22 cellular contexts compared by ENCODE assay signal in the genomic region with DNA sequence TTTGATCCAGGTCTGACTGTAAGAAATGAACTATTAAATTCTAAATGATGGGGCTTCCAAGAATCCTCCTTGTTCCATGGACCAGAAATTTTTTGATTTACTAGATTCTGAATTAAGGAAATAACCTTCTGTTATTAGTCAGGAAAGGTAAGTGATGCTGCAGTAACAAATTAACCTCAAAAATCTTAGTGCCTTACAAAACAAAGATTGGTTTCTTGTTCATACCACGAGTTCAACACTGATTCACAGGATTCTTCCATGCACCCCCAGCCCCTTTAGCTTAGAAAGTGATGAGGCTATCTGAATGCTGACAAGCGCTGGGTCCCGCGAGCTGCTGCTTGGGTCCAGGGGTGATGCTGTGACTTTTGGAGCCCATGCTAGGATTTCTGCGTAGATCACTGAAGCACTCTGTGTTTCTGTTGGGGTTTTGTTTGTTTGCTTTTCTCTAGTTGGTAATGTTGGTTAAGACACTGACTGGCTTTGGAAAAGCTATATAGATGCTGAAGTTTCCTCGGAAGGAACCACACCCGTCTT. TPM values are rescaled to one million over a fixed set of nuclear protein-coding genes. Genes with fewer than 3 reads are reported as not detected.
DNase-seq lines count a peak whose midpoint lies in the region; ATAC-seq and TF ChIP-seq lines count a peak whose summit lies in the region.
"Had no signal": no experiment of that assay in that cellular context is flagged by ENCODE, and none has a peak within 500 bp of the region (broad histone marks: within the 10 kb centered on the region; RNA-seq: fewer than 3 reads in every experiment).

No MANE protein-coding gene starts in this region.

- no peaks in the 10 kb centered on the region for H3K36me3 Mint-ChIP-seq in activated CD4-positive, alpha-beta T cell treated with anti-CD3 and anti-CD28 coated beads, Interleukin-2, amount 10 ng/mL, durations not matched to agents 24 days and 14 days (ENCODE audit: low read depth)
- H3K36me3 Mint-ChIP-seq: CD8-positive, alpha-beta T cell had no signal

- peaks cover 24% of the 10 kb centered on the region for H3K27me3 Mint-ChIP-seq in activated CD4-positive, alpha-beta T cell treated with anti-CD3 and anti-CD28 coated beads, Interleukin-2, amount 10 ng/mL, durations not matched to agents 24 days and 14 days

- no peak for ATAC-seq in heart left ventricle
- no peak for ATAC-seq in Right ventricle myocardium superior (ENCODE audit: poor library complexity)
- no peak for ATAC-seq in GM21367 (IDR thresholded peaks at IDR 0.05; ENCODE audit: unreplicated experiment)
- ATAC-seq: CD8-positive, alpha-beta T cell; HCT116 had no signal

- no peaks in the 10 kb centered on the region for H3K9me3 ChIP-seq in heart left ventricle
- H3K9me3 ChIP-seq in esophagus muscularis mucosa, result no peaks in the 10 kb centered on the region
- H3K9me3 ChIP-seq in tibial artery, result no peaks in the 10 kb centered on the region
- H3K9me3 ChIP-seq: Peyer's patch had no signal

- H3K27ac ChIP-seq in heart left ventricle (peak overlapping the region in 11 of 12 donors; percentile 9 to 89 (median 53)), esophagus muscularis mucosa (replicated peaks in 1 of 4) (peak overlapping the region; percentile 80 to 86 (median 80)), rectal smooth muscle tissue (ENCODE audit: low read depth, low read length) (peak overlapping the region; percentile 80), tibial artery (peak overlapping the region; percentile 83 to 85)

- H3K4me3 ChIP-seq in heart left ventricle (no peak overlapping the region), esophagus muscularis mucosa (no peak overlapping the region), rectal smooth muscle tissue (ENCODE audit: low read length) (no peak overlapping the region), tibial artery (no peak overlapping the region)
- H3K4me3 ChIP-seq: Peyer's patch had no signal

- TF ChIP-seq POLR2A in heart left ventricle (IDR thresholded peaks at IDR 0.05) (no peak), esophagus muscularis mucosa (IDR thresholded peaks at IDR 0.05; ENCODE audit: low read depth) (no peak)

- no peak for TF ChIP-seq EP300 in esophagus muscularis mucosa (IDR thresholded peaks at IDR 0.05)

- H3K9me3 Mint-ChIP-seq in activated CD4-positive, alpha-beta T cell treated with anti-CD3 and anti-CD28 coated beads, Interleukin-2, amount 10 ng/mL, durations not matched to agents 24 days and 14 days, result no peaks in the 10 kb centered on the region
- H3K9me3 Mint-ChIP-seq: CD8-positive, alpha-beta T cell had no signal

- intact Hi-C loops in heart left ventricle (cut with DNase I) (loop anchor here in 7 of 10 donors (2.0 to 10.0 kb wide), 6 partner anchors 21 to 146 kb away; no protein-coding TSS in a partner anchor), Right ventricle myocardium superior (cut with DNase I) (loop anchor here (5.0 kb wide), 1 partner anchor 134 kb away; no protein-coding TSS in a partner anchor), esophagus muscularis mucosa (cut with DNase I) (no loop called here), tibial artery (cut with DNase I; ENCODE audit: low total_unique reads) (loop anchor here (5.0 kb wide), 1 partner anchor 134 kb away; no protein-coding TSS in a partner anchor)
- intact Hi-C loops in activated CD4-positive, alpha-beta T cell treated with anti-CD3 and anti-CD28 coated beads, Interleukin-2, amount 10 ng/mL, durations not matched to agents 24 days and 14 days (cut with micrococcal nuclease), result loop anchor here (10.0 kb wide), 1 partner anchor 151 kb away; no protein-coding TSS in a partner anchor

- no peak overlapping the region for H3K27ac Mint-ChIP-seq in activated CD4-positive, alpha-beta T cell treated with anti-CD3 and anti-CD28 coated beads, Interleukin-2, amount 10 ng/mL, durations not matched to agents 24 days and 14 days
- H3K27ac Mint-ChIP-seq: CD8-positive, alpha-beta T cell had no signal

- no peak overlapping the region for H3K9ac ChIP-seq in rectal smooth muscle tissue (ENCODE audit: low read length)

- peaks cover 0 to 48% (median 8%) of the 10 kb centered on the region in 9 donors for H3K36me3 ChIP-seq in heart left ventricle
- H3K36me3 ChIP-seq in esophagus muscularis mucosa, result peaks cover 0 to 35% (median 9%) of the 10 kb centered on the region in 4 donors
- peaks cover under 1% of the 10 kb centered on the region for H3K36me3 ChIP-seq in rectal smooth muscle tissue (ENCODE audit: control insufficient read depth, insufficient read depth, low read length)
- peaks cover 0 to 5% (median 0%) of the 10 kb centered on the region in 3 donors for H3K36me3 ChIP-seq in tibial artery
- H3K36me3 ChIP-seq: Peyer's patch had no signal

- TF ChIP-seq CTCF in heart left ventricle (IDR thresholded peaks at IDR 0.05) (no peak), esophagus muscularis mucosa (IDR thresholded peaks at IDR 0.05) (no peak), tibial artery (IDR thresholded peaks at IDR 0.05) (no peak)

- H3K4me1 ChIP-seq in heart left ventricle, result peaks cover 4 to 85% (median 64%) of the 10 kb centered on the region in 12 donors
- H3K4me1 ChIP-seq in esophagus muscularis mucosa, result peaks cover 59 to 70% (median 66%) of the 10 kb centered on the region in 4 donors
- peaks cover 52% of the 10 kb centered on the region for H3K4me1 ChIP-seq in rectal smooth muscle tissue (ENCODE audit: control insufficient read depth, insufficient read depth, low read length)
- H3K4me1 ChIP-seq in tibial artery, result peaks cover 0 to 75% (median 60%) of the 10 kb centered on the region in 4 donors

- DNase-seq in heart left ventricle, result no peak
- DNase-seq in Right ventricle myocardium superior, result no peak
- no peak for DNase-seq in esophagus muscularis mucosa (ENCODE audit: extremely low spot score)
- no peak for DNase-seq in tibial artery
- no peak for DNase-seq in HT-29 (ENCODE audit: low spot score)
- no peak for DNase-seq in activated CD4-positive, alpha-beta T cell treated with anti-CD3 and anti-CD28 coated beads, Interleukin-2, amount 10 ng/mL, durations not matched to agents 24 days and 14 days
- DNase-seq: AML-193, DMS153, GOT3, IMR-90, NCI-H1105 treated with DMSO at 0.1 percent for 48 hours, NCI-H1694, NCI-H2081, NCI-H2171 treated with DMSO at 0.1 percent for 48 hours, NCI-H524 treated with DMSO at 0.1 percent for 48 hours, NCI-H82 had no signal

- no peaks in the 10 kb centered on the region for H3K27me3 ChIP-seq in heart left ventricle
- H3K27me3 ChIP-seq in esophagus muscularis mucosa, result no peaks in the 10 kb centered on the region
- H3K27me3 ChIP-seq in rectal smooth muscle tissue (ENCODE audit: control insufficient read depth, insufficient read depth, low read length), result no peaks in the 10 kb centered on the region
- no peaks in the 10 kb centered on the region for H3K27me3 ChIP-seq in tibial artery
- H3K27me3 ChIP-seq: Peyer's patch had no signal

- H3K4me3 Mint-ChIP-seq in activated CD4-positive, alpha-beta T cell treated with anti-CD3 and anti-CD28 coated beads, Interleukin-2, amount 10 ng/mL, durations not matched to agents 24 days and 14 days, result no peak overlapping the region
- H3K4me3 Mint-ChIP-seq: CD8-positive, alpha-beta T cell had no signal

- WGBS in heart left ventricle, 4 donors, result 94 to 97% (median 95%) methylated on average over 7 of the region's 7 CpGs
- 91% methylated on average over 7 of the region's 7 CpGs for WGBS in esophagus muscularis mucosa

- peaks cover 18% of the 10 kb centered on the region for H3K4me1 Mint-ChIP-seq in activated CD4-positive, alpha-beta T cell treated with anti-CD3 and anti-CD28 coated beads, Interleukin-2, amount 10 ng/mL, durations not matched to agents 24 days and 14 days

RNA-seq across cellular contexts. Expression of a gene that starts 52.3 kb away (rescaled TPM):
- 10 to 100 TPM; 24.1 to 81.0 (median 46.7) TPM for total RNA-seq in heart left ventricle
- 10 to 100 TPM; 12.4 to 30.8 TPM for polyA plus RNA-seq in heart left ventricle
- total RNA-seq in Right ventricle myocardium superior, result 55.9 TPM
- total RNA-seq in esophagus muscularis mucosa, result 100 to 1,000 TPM; 134 to 256 (median 145) TPM
- total RNA-seq in HT-29 (2014; rRNA removed; shearing (Covaris generic)), result not detected in 2 replicates
- total RNA-seq in activated CD4-positive, alpha-beta T cell treated with anti-CD3 and anti-CD28 coated beads, Interleukin-2, amount 10 ng/mL, durations not matched to agents 24 days and 14 days, result 0.05 and 0.12 TPM in 2 replicates
- total RNA-seq: CD8-positive, alpha-beta T cell; OCI-LY7 had no signal

Comparison
In these comparisons a context has a peak if more than half of its experiments do, and no peak if none do; other contexts are left out.
1. RNA of a gene that starts 52.3 kb away (total RNA-seq): 134 to 256 TPM in esophagus muscularis mucosa, 55.9 TPM in Right ventricle myocardium superior (single experiment) and 24.1 to 81.0 TPM in heart left ventricle; 0.05 to 0.12 TPM in activated CD4-positive, alpha-beta T cell treated with anti-CD3 and anti-CD28 coated beads, Interleukin-2, amount 10 ng/mL, durations not matched to agents 24 days and 14 days and not detected in HT-29; every median in the first group is over 10 times any median in the second.
2. Peak in every context shown above with its lines, with median percentiles within 50 percentile points of each other: H3K27ac ChIP-seq.